In genomic region chr5:90866333-90866732, GRCh38 we compare ENCODE assay signal across 9 cellular contexts.
A peak's percentile ranks its signal among the peaks of the same experiment; 100 is the strongest.
DNase-seq lines count a peak whose midpoint lies in the region; ATAC-seq and TF ChIP-seq lines count a peak whose summit lies in the region.
"Had no signal": no experiment of that assay in that cellular context is flagged by ENCODE, and none has a peak within 500 bp of the region (broad histone marks: within the 10 kb centered on the region; RNA-seq: fewer than 3 reads in every experiment).

No MANE protein-coding gene starts in this region.

- TF ChIP-seq CTCF in HFFc6 (IDR thresholded peaks at IDR 0.05): peak; percentile 73
- TF ChIP-seq CTCF in lung (IDR thresholded peaks at IDR 0.05; ENCODE audit: control extremely low read depth, extremely low read depth): peak; percentile 5

- H3K9me3 Mint-ChIP-seq in HFFc6: no peaks in the 10 kb centered on the region
- H3K9me3 Mint-ChIP-seq in central memory CD8-positive, alpha-beta T cell: no peaks in the 10 kb centered on the region

- no peak overlapping the region for H3K4me3 Mint-ChIP-seq in HFFc6
- H3K4me3 Mint-ChIP-seq in central memory CD8-positive, alpha-beta T cell: no peak overlapping the region

- H3K36me3 ChIP-seq in lung (ENCODE audit: control insufficient read depth in 2 of 2, insufficient read depth in 2 of 2, low read length in 2 of 2): no peaks in the 10 kb centered on the region
- H3K36me3 ChIP-seq: SJCRH30 had no signal

- H3K27me3 Mint-ChIP-seq in HFFc6 (ENCODE audit: insufficient read depth): peaks cover 3% of the 10 kb centered on the region; the same call in 1 of the 2 replicates
- H3K27me3 Mint-ChIP-seq in central memory CD8-positive, alpha-beta T cell: peaks cover 26% of the 10 kb centered on the region

- H3K27ac ChIP-seq in lung (ENCODE audit: low read depth in 1 of 2, low read length in 1 of 2): no peak overlapping the region
- H3K27ac ChIP-seq: SJCRH30 had no signal

- H3K4me1 ChIP-seq in lung (ENCODE audit: control insufficient read depth in 2 of 2, insufficient read depth in 2 of 2, low read length in 2 of 2): no peaks in the 10 kb centered on the region

- DNase-seq in ELR (ENCODE audit: low read depth): peak; percentile 51
- peak; percentile 23 for DNase-seq in HFFc6
- peak; percentile 66 for DNase-seq in NCI-H748 (lab: John Stamatoyannopoulos, UW; ENCODE audit: unreplicated experiment)
- no peak for DNase-seq in central memory CD8-positive, alpha-beta T cell (ENCODE audit: low spot score in 2 of 2)
- DNase-seq in lung (ENCODE audit: low spot score): no peak
- DNase-seq in anterior cingulate cortex (lab: John Stamatoyannopoulos, UW): no peak

- ATAC-seq in central memory CD8-positive, alpha-beta T cell (replicated peaks; ENCODE audit: extremely low read depth, poor library complexity, severe bottlenecking): peak; percentile 46
- ATAC-seq in lung (ENCODE audit: insufficient read depth, low FRiP score) (no peak), HG03095 (IDR thresholded peaks at IDR 0.05; ENCODE audit: unreplicated experiment) (no peak), GM21723 (IDR thresholded peaks at IDR 0.05; ENCODE audit: unreplicated experiment) (no peak)

- no peaks in the 10 kb centered on the region for H3K4me1 Mint-ChIP-seq in HFFc6 (ENCODE audit: low read depth)
- H3K4me1 Mint-ChIP-seq in central memory CD8-positive, alpha-beta T cell: no peaks in the 10 kb centered on the region

- WGBS in lung, 2 donors: 0 to 2% methylated on average over 2 of the region's 2 CpGs

- no peaks in the 10 kb centered on the region for H3K36me3 Mint-ChIP-seq in HFFc6 (ENCODE audit: low read depth)
- H3K36me3 Mint-ChIP-seq in central memory CD8-positive, alpha-beta T cell (ENCODE audit: insufficient read depth): no peaks in the 10 kb centered on the region

- no peak overlapping the region for H3K4me3 ChIP-seq in lung
- H3K4me3 ChIP-seq: SJCRH30 had no signal

- no peaks in the 10 kb centered on the region for H3K9me3 ChIP-seq in lung (ENCODE audit: control insufficient read depth in 2 of 2, insufficient read depth in 1 of 2, low read length in 1 of 2)

- H3K27ac Mint-ChIP-seq in HFFc6: no peak overlapping the region
- no peak overlapping the region for H3K27ac Mint-ChIP-seq in central memory CD8-positive, alpha-beta T cell (ENCODE audit: low read depth)

- H3K27me3 ChIP-seq in lung (ENCODE audit: control insufficient read depth, insufficient read depth): no peaks in the 10 kb centered on the region
- H3K27me3 ChIP-seq: SJCRH30 had no signal

Comparison
In these comparisons a context has a peak if more than half of its experiments do, and no peak if none do; other contexts are left out.
1. DNase-seq: peak in ELR (single experiment), HFFc6 (single experiment) and NCI-H748 (single experiment); none in central memory CD8-positive, alpha-beta T cell (0 of 2), lung (single experiment) and anterior cingulate cortex (0 of 58).